ENCODE assay signal across 18 cellular contexts in genomic region chr3:24730173-24730572, GRCh38.
"Had no signal": no experiment of that assay in that cellular context is flagged by ENCODE, and none has a peak within 500 bp of the region (broad histone marks: within the 10 kb centered on the region; RNA-seq: fewer than 3 reads in every experiment).

No MANE protein-coding gene starts in this region.

- ATAC-seq: heart left ventricle; mucosa of descending colon; naive thymus-derived CD8-positive, alpha-beta T cell; right lobe of liver had no signal

- DNase-seq: cerebellar nuclear complex; colonic mucosa; dermis blood vessel endothelial cell; heart left ventricle; hippocampal formation; kidney glomerular epithelial cell; mucosa of descending colon; naive thymus-derived CD8-positive, alpha-beta T cell; psoas muscle; retina; right lobe of liver; stimulated activated CD4-positive, alpha-beta T cell treated with anti-CD3 and anti-CD28 coated beads, Interleukin-2, amount 100 ng/mL, for 24 hours; stimulated activated naive CD4-positive, alpha-beta T cell; stomach; substantia nigra; transverse colon had no signal

- H3K36me3 ChIP-seq: colonic mucosa, heart left ventricle, neutrophil, right lobe of liver, stomach, thoracic aorta, transverse colon had no signal

- H3K9me3 ChIP-seq: colonic mucosa, mucosa of descending colon, neutrophil, psoas muscle, right lobe of liver, thoracic aorta, transverse colon had no signal

- H3K27ac ChIP-seq: colonic mucosa, heart left ventricle, neutrophil, psoas muscle, right lobe of liver, stomach, thoracic aorta, transverse colon had no signal

- H3K4me3 ChIP-seq: colonic mucosa, heart left ventricle, mucosa of descending colon, psoas muscle, right lobe of liver, stomach, thoracic aorta, transverse colon had no signal

- H3K4me1 ChIP-seq: colonic mucosa, heart left ventricle, psoas muscle, right lobe of liver, stomach, transverse colon had no signal

- H3K27me3 ChIP-seq: colonic mucosa, heart left ventricle, neutrophil, right lobe of liver, stomach, transverse colon had no signal
